ENCODE assay signal across 26 cellular contexts in genomic region chr11:118236170-118236569, GRCh38. TPM values are rescaled to one million over a fixed set of nuclear protein-coding genes. Genes with fewer than 3 reads are reported as not detected.
DNase-seq lines count a peak whose midpoint lies in the region; ATAC-seq and TF ChIP-seq lines count a peak whose summit lies in the region.
"Had no signal": no experiment of that assay in that cellular context is flagged by ENCODE, and none has a peak within 500 bp of the region (broad histone marks: within the 10 kb centered on the region; RNA-seq: fewer than 3 reads in every experiment).

No MANE protein-coding gene starts in this region.

- H3K36me3 ChIP-seq in CD8-positive, alpha-beta T cell (ENCODE audit: insufficient read depth, low read length), result peaks cover 2% of the 10 kb centered on the region
- H3K36me3 ChIP-seq: prostate gland, sigmoid colon, SJCRH30 had no signal

- no peaks in the 10 kb centered on the region for H3K27me3 Mint-ChIP-seq in activated naive CD4-positive, alpha-beta T cell treated with anti-CD3 and anti-CD28 coated beads for 36 hours (ENCODE audit: low read depth)
- H3K27me3 Mint-ChIP-seq in CD8-positive, alpha-beta T cell (ENCODE audit: low read depth), result no peaks in the 10 kb centered on the region
- H3K27me3 Mint-ChIP-seq in endothelial cell (ENCODE audit: unreplicated experiment), result peaks cover 4% of the 10 kb centered on the region
- H3K27me3 Mint-ChIP-seq in naive thymus-derived CD8-positive, alpha-beta T cell, result no peaks in the 10 kb centered on the region
- H3K27me3 Mint-ChIP-seq: activated CD8-positive, alpha-beta memory T cell treated with anti-CD3 and anti-CD28 coated beads, Interleukin-2, amount 10 ng/mL, durations not matched to agents 7 days and 5 days; memory B cell; stimulated activated naive B cell treated with anti-CD40 and anti-IgM and Interleukin-4, amounts not matched to agents 10 μg/mL and 1 μg/mL and 100 μg/mL, for 72 hours had no signal

- DNase-seq in activated naive CD4-positive, alpha-beta T cell treated with anti-CD3 and anti-CD28 coated beads for 36 hours, result no peak
- DNase-seq in activated naive CD4-positive, alpha-beta T cell treated with Interleukin-2 at 50 U/mL for 16 hours, result no peak
- DNase-seq in CD8-positive, alpha-beta T cell, result no peak
- DNase-seq in NCI-H82 treated with DMSO at 0.1 percent for 48 hours (lab: John Stamatoyannopoulos, UW; ENCODE audit: unreplicated experiment), result peak; percentile 61
- no peak for DNase-seq in endothelial cell (ENCODE audit: low spot score)
- DNase-seq in naive thymus-derived CD8-positive, alpha-beta T cell, result no peak
- no peak for DNase-seq in NCI-H1048 (lab: John Stamatoyannopoulos, UW)
- DNase-seq: activated CD8-positive, alpha-beta memory T cell treated with anti-CD3 and anti-CD28 coated beads, Interleukin-2, amount 10 ng/mL, durations not matched to agents 7 days and 5 days; activated effector memory CD4-positive, alpha-beta T cell treated with anti-CD3 and anti-CD28 coated beads, Interleukin-2, amount 50 U/mL, for 16 hours; amygdala; GOT3; NCI-H1092; NCI-H1694 treated with DMSO at 0.1 percent for 48 hours; Peyer's patch; sigmoid colon; SJCRH30; stimulated activated CD4-positive, alpha-beta T cell treated with anti-CD3 and anti-CD28 coated beads, Interleukin-4, amount 100 ng/mL, for 24 hours; stimulated activated naive B cell treated with anti-CD40 and anti-IgM and Interleukin-4, amounts not matched to agents 10 μg/mL and 1 μg/mL and 100 μg/mL, for 72 hours; testis had no signal

- H3K36me3 Mint-ChIP-seq in activated naive CD4-positive, alpha-beta T cell treated with anti-CD3 and anti-CD28 coated beads for 36 hours (ENCODE audit: low read depth), result peaks cover 40% of the 10 kb centered on the region
- peaks cover 54% of the 10 kb centered on the region for H3K36me3 Mint-ChIP-seq in CD8-positive, alpha-beta T cell
- peaks cover 13% of the 10 kb centered on the region for H3K36me3 Mint-ChIP-seq in endothelial cell (ENCODE audit: low read depth, unreplicated experiment)
- H3K36me3 Mint-ChIP-seq in naive thymus-derived CD8-positive, alpha-beta T cell, result peaks cover 5 to 51% (median 8%) of the 10 kb centered on the region in 3 donors

- no peaks in the 10 kb centered on the region for H3K9me3 Mint-ChIP-seq in activated naive CD4-positive, alpha-beta T cell treated with anti-CD3 and anti-CD28 coated beads for 36 hours
- H3K9me3 Mint-ChIP-seq in CD8-positive, alpha-beta T cell, result no peaks in the 10 kb centered on the region
- H3K9me3 Mint-ChIP-seq in endothelial cell (ENCODE audit: unreplicated experiment), result no peaks in the 10 kb centered on the region
- H3K9me3 Mint-ChIP-seq in naive thymus-derived CD8-positive, alpha-beta T cell, result no peaks in the 10 kb centered on the region
- H3K9me3 Mint-ChIP-seq: memory B cell; stimulated activated naive B cell treated with anti-CD40 and anti-IgM and Interleukin-4, amounts not matched to agents 10 μg/mL and 1 μg/mL and 100 μg/mL, for 72 hours had no signal

- H3K4me1 Mint-ChIP-seq in activated naive CD4-positive, alpha-beta T cell treated with anti-CD3 and anti-CD28 coated beads for 36 hours (ENCODE audit: low read depth), result peaks cover 76% of the 10 kb centered on the region
- peaks cover 32% of the 10 kb centered on the region for H3K4me1 Mint-ChIP-seq in CD8-positive, alpha-beta T cell (ENCODE audit: low read depth)
- peaks cover 42% of the 10 kb centered on the region for H3K4me1 Mint-ChIP-seq in endothelial cell (ENCODE audit: unreplicated experiment)
- H3K4me1 Mint-ChIP-seq in naive thymus-derived CD8-positive, alpha-beta T cell, result peaks cover 19 to 60% (median 37%) of the 10 kb centered on the region in 4 donors

- ATAC-seq in CD8-positive, alpha-beta T cell, result no peak
- no peak for ATAC-seq in naive thymus-derived CD8-positive, alpha-beta T cell
- ATAC-seq: activated CD4-positive, CD25-positive, alpha-beta regulatory T cell treated with anti-CD3 and anti-CD28 coated beads, Interleukin-2, amount 50 U/mL, for 24 hours; activated CD8-positive, alpha-beta memory T cell treated with anti-CD3 and anti-CD28 coated beads, Interleukin-2, amount 10 ng/mL, durations not matched to agents 7 days and 5 days; gastroesophageal sphincter; stimulated activated naive B cell treated with anti-CD40 and anti-IgM and Interleukin-4, amounts not matched to agents 10 μg/mL and 1 μg/mL and 100 μg/mL, for 72 hours had no signal

- H3K4me3 ChIP-seq in CD8-positive, alpha-beta T cell (ENCODE audit: low read depth, low read length), result no peak overlapping the region
- H3K4me3 ChIP-seq: gastroesophageal sphincter, Peyer's patch, prostate gland, sigmoid colon, SJCRH30, testis had no signal

- no peaks in the 10 kb centered on the region for H3K27me3 ChIP-seq in CD8-positive, alpha-beta T cell (ENCODE audit: insufficient read depth, low read length)
- H3K27me3 ChIP-seq: gastroesophageal sphincter, Peyer's patch, sigmoid colon, SJCRH30, testis had no signal

- H3K27ac ChIP-seq in CD8-positive, alpha-beta T cell (ENCODE audit: low read depth, low read length), result no peak overlapping the region
- H3K27ac ChIP-seq: gastroesophageal sphincter, Peyer's patch, prostate gland, sigmoid colon, SJCRH30, testis had no signal

- H3K4me1 ChIP-seq in CD8-positive, alpha-beta T cell (ENCODE audit: insufficient read depth, low read length), result peaks cover 25% of the 10 kb centered on the region
- H3K4me1 ChIP-seq: prostate gland, sigmoid colon, SJCRH30, testis had no signal

- intact Hi-C loops in activated naive CD4-positive, alpha-beta T cell treated with anti-CD3 and anti-CD28 coated beads for 36 hours (cut with micrococcal nuclease), result no loop called here
- intact Hi-C loops in CD8-positive, alpha-beta T cell (cut with DNase I, micrococcal nuclease), result no loop called here

- POLR2A ChIA-PET in CD8-positive, alpha-beta T cell (lab: Charles Lee), result no interaction called here
- POLR2A ChIA-PET in naive thymus-derived CD8-positive, alpha-beta T cell (lab: Charles Lee), result no interaction called here

- H3K9me3 ChIP-seq in CD8-positive, alpha-beta T cell (ENCODE audit: low read length), result no peaks in the 10 kb centered on the region
- H3K9me3 ChIP-seq: gastroesophageal sphincter, Peyer's patch, prostate gland, sigmoid colon, SJCRH30, testis had no signal

- CTCF ChIA-PET in activated naive CD4-positive, alpha-beta T cell treated with anti-CD3 and anti-CD28 coated beads for 36 hours (lab: Charles Lee), result interaction anchor here (1.6 kb wide), 1 partner anchor 38 kb away, joined by 4 read pairs; no protein-coding TSS in a partner anchor
- CTCF ChIA-PET in CD8-positive, alpha-beta T cell (lab: Charles Lee), result interaction anchor here (0.9 to 1.5 kb wide), 6 partner anchors 9 to 60 kb away, joined by 3 to 4 read pairs (median 4); no protein-coding TSS in a partner anchor

- H3K27ac Mint-ChIP-seq in activated naive CD4-positive, alpha-beta T cell treated with anti-CD3 and anti-CD28 coated beads for 36 hours, result peak overlapping the region; percentile 32
- peak overlapping the region; percentile 12 for H3K27ac Mint-ChIP-seq in CD8-positive, alpha-beta T cell
- H3K27ac Mint-ChIP-seq in endothelial cell (ENCODE audit: unreplicated experiment), result peak overlapping the region; percentile 32
- peak overlapping the region in 5 of 10 donors; percentile 9 to 63 (median 54) for H3K27ac Mint-ChIP-seq in naive thymus-derived CD8-positive, alpha-beta T cell
- H3K27ac Mint-ChIP-seq: activated CD8-positive, alpha-beta memory T cell treated with anti-CD3 and anti-CD28 coated beads, Interleukin-2, amount 10 ng/mL, durations not matched to agents 7 days and 5 days; memory B cell; stimulated activated naive B cell treated with anti-CD40 and anti-IgM and Interleukin-4, amounts not matched to agents 10 μg/mL and 1 μg/mL and 100 μg/mL, for 72 hours had no signal

- no peak for TF ChIP-seq CTCF in CD8-positive, alpha-beta T cell (IDR thresholded peaks at IDR 0.05)
- TF ChIP-seq CTCF in endothelial cell (IDR thresholded peaks at IDR 0.05; ENCODE audit: unreplicated experiment), result no peak

- no peak overlapping the region for H3K4me3 Mint-ChIP-seq in activated naive CD4-positive, alpha-beta T cell treated with anti-CD3 and anti-CD28 coated beads for 36 hours
- no peak overlapping the region for H3K4me3 Mint-ChIP-seq in CD8-positive, alpha-beta T cell
- H3K4me3 Mint-ChIP-seq in endothelial cell (ENCODE audit: unreplicated experiment), result no peak overlapping the region
- H3K4me3 Mint-ChIP-seq in naive thymus-derived CD8-positive, alpha-beta T cell, result no peak overlapping the region
- H3K4me3 Mint-ChIP-seq: activated CD8-positive, alpha-beta memory T cell treated with anti-CD3 and anti-CD28 coated beads, Interleukin-2, amount 10 ng/mL, durations not matched to agents 7 days and 5 days; memory B cell had no signal

RNA-seq across cellular contexts. Expression of gene JAML, which starts 11.4 kb away (rescaled TPM):
- total RNA-seq in activated naive CD4-positive, alpha-beta T cell treated with anti-CD3 and anti-CD28 coated beads for 36 hours, result 10 to 100 TPM; 67.5 to 71.4 TPM
- total RNA-seq in CD8-positive, alpha-beta T cell, result 10 to 100 TPM; 38.4 to 40.4 TPM
- 0.31 TPM for total RNA-seq in endothelial cell (ENCODE audit: unreplicated experiment)
- total RNA-seq in naive thymus-derived CD8-positive, alpha-beta T cell, result 100 to 1,000 TPM; 157 to 161 TPM
- 100 to 1,000 TPM; 120 to 195 (median 159) TPM for polyA plus RNA-seq in naive thymus-derived CD8-positive, alpha-beta T cell
- total RNA-seq: chondrocyte, fibroblast of lung, SJCRH30 had no signal
- polyA plus RNA-seq: fibroblast of lung had no signal

RNA-seq across cellular contexts. Expression of gene MPZL3, which starts 16.0 kb away (rescaled TPM):
- total RNA-seq in activated naive CD4-positive, alpha-beta T cell treated with anti-CD3 and anti-CD28 coated beads for 36 hours, result 10 to 100 TPM; 29.3 to 30.5 TPM
- 10 to 100 TPM; 15.3 to 16.8 TPM for total RNA-seq in CD8-positive, alpha-beta T cell
- total RNA-seq in endothelial cell (ENCODE audit: unreplicated experiment), result 10.7 TPM
- total RNA-seq in naive thymus-derived CD8-positive, alpha-beta T cell, result 10 to 100 TPM; 11.2 to 12.6 TPM
- 1 to 10 TPM; 1.9 to 3.4 (median 3.2) TPM for polyA plus RNA-seq in naive thymus-derived CD8-positive, alpha-beta T cell

RNA-seq across cellular contexts. Expression of gene MPZL2, which starts 27.9 kb away (rescaled TPM):
- 10 to 100 TPM; 25.3 to 28.4 TPM for total RNA-seq in activated naive CD4-positive, alpha-beta T cell treated with anti-CD3 and anti-CD28 coated beads for 36 hours
- total RNA-seq in CD8-positive, alpha-beta T cell, result 1 to 10 TPM; 1.2 to 1.4 TPM
- 1.0 TPM for total RNA-seq in endothelial cell (ENCODE audit: unreplicated experiment)
- total RNA-seq in naive thymus-derived CD8-positive, alpha-beta T cell, result 1 to 10 TPM; 2.8 to 3.1 TPM
- 1 to 10 TPM in 2 of 3 donors, under 1 TPM in 1; 0.94 to 3.1 (median 1.2) TPM for polyA plus RNA-seq in naive thymus-derived CD8-positive, alpha-beta T cell
- total RNA-seq: chondrocyte, fibroblast of lung, SJCRH30 had no signal
- polyA plus RNA-seq: fibroblast of lung had no signal

RNA-seq across cellular contexts. Expression of gene SCN2B, which starts 59.7 kb away (rescaled TPM):
- not detected for total RNA-seq in activated naive CD4-positive, alpha-beta T cell treated with anti-CD3 and anti-CD28 coated beads for 36 hours
- total RNA-seq in CD8-positive, alpha-beta T cell, result not detected
- not detected for total RNA-seq in endothelial cell (ENCODE audit: unreplicated experiment)
- total RNA-seq in naive thymus-derived CD8-positive, alpha-beta T cell, result not detected
- polyA plus RNA-seq in naive thymus-derived CD8-positive, alpha-beta T cell, result not detected
- total RNA-seq: activated CD8-positive, alpha-beta memory T cell treated with anti-CD3 and anti-CD28 coated beads, Interleukin-2, amount 10 ng/mL, durations not matched to agents 7 days and 5 days; endothelial cell of umbilical vein; SJCRH30 had no signal
- polyA plus RNA-seq: endothelial cell of umbilical vein had no signal

Comparison
In these comparisons a context has a peak if more than half of its experiments do, and no peak if none do; other contexts are left out.
1. RNA of gene JAML, which starts 11.4 kb away (total RNA-seq): 157 to 161 TPM in naive thymus-derived CD8-positive, alpha-beta T cell, 67.5 to 71.4 TPM in activated naive CD4-positive, alpha-beta T cell treated with anti-CD3 and anti-CD28 coated beads for 36 hours and 38.4 to 40.4 TPM in CD8-positive, alpha-beta T cell; 0.31 TPM in endothelial cell (single experiment); every median in the first group is over 10 times any median in the second.
2. RNA of gene MPZL2, which starts 27.9 kb away (total RNA-seq): 25.3 to 28.4 TPM in activated naive CD4-positive, alpha-beta T cell treated with anti-CD3 and anti-CD28 coated beads for 36 hours; 2.8 to 3.1 TPM in naive thymus-derived CD8-positive, alpha-beta T cell, 1.2 to 1.4 TPM in CD8-positive, alpha-beta T cell and 1.0 TPM in endothelial cell (single experiment); every median in the first group is over 4 times any median in the second.